Comparison of ENCODE assay signal across 9 cellular contexts in the genomic region with DNA sequence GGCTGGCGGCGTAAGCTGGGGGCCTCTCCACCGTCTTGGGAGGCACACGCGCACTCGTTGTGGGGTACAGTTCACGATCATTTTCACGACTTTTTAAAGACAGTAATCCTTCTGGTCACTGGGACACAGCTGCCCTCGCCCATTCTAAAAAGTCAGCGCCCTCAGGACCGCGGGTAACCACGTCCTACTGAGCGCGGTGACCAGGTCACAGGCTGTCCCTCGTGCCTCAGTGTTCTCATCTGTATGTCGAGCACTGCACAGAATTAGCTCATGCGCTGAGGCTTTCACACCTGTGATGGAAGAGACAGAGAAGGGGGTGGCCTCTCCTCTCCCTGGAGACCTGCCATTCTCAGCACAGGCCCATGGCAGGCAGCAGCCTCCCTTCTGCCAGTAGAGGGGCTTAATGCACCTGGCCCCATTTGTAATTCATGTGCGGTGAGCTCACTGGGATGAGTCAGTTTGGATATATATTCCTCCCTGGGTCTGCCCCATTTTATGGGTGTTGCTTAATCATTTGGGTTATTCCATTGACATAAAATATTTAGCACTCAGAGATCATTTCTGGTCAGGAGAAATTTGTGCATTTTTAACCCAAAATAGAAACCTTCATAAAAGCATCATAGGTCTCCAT. TPM values are rescaled to one million over a fixed set of nuclear protein-coding genes. Genes with fewer than 3 reads are reported as not detected.
DNase-seq lines count a peak whose midpoint lies in the region; ATAC-seq, FAIRE-seq and TF ChIP-seq lines count a peak whose summit lies in the region.
"Not testable (repeated sequence)": the region's sequence is repeated elsewhere in the genome, so short reads cannot be mapped to it uniquely, and the experiment has no call there.
"Had no signal": no experiment of that assay in that cellular context is flagged by ENCODE, and none has a peak within 500 bp of the region (broad histone marks: within the 10 kb centered on the region; RNA-seq: fewer than 3 reads in every experiment).

No MANE protein-coding gene starts in this region.

- intact Hi-C loops in K562 (cut with micrococcal nuclease), result not testable (repeated sequence)

- peak overlapping the region; percentile 80 to 90 for H3K9ac ChIP-seq in K562 (ENCODE audit: insufficient read depth in 1 of 2, low read depth in 2 of 2, low read length in 2 of 2)
- not testable (repeated sequence) for H3K9ac ChIP-seq in muscle layer of colon (ENCODE audit: low read length)

- not testable (repeated sequence) for FAIRE-seq in K562 (lab: Jason Lieb, UNC)

- ATAC-seq in K562, foreskin keratinocyte: not testable (repeated sequence)

- not testable (repeated sequence) for H4K20me1 ChIP-seq in K562 (replicated peaks; ENCODE audit: control insufficient read depth, insufficient read depth, low read length)

- under 1% methylated on average over 17 of the region's 19 CpGs for WGBS in K562 (ENCODE audit: insufficient coverage, low coverage, missing lambda C conversion rate)

- not testable (repeated sequence) for TF ChIP-seq CTCF in BE2C (IDR thresholded peaks at IDR 0.05; ENCODE audit: low read depth, low read length); K562 (IDR thresholded peaks at IDR 0.05 in 2 of 3, conservative IDR thresholded peaks at IDR 0.05 in 1 of 3; ENCODE audit: insufficient read depth in 2 of 3, low read depth in 1 of 3, low read length in 3 of 3); foreskin keratinocyte (conservative IDR thresholded peaks at IDR 0.05)

- H3K9me1 ChIP-seq in K562 (ENCODE audit: control insufficient read depth, insufficient read depth, low read length), result not testable (repeated sequence)

- H3K27me3 ChIP-seq in BE2C; K562 (ENCODE audit: control insufficient read depth in 2 of 2, insufficient read depth in 2 of 2, low read length in 2 of 2); foreskin keratinocyte; muscle layer of colon (ENCODE audit: control insufficient read depth in 1 of 2, insufficient read depth in 2 of 2, low read length in 2 of 2): not testable (repeated sequence)

- peak overlapping the region; percentile 74; the same call in 1 of the 2 replicates for H2AFZ ChIP-seq in K562 (ENCODE audit: low read depth, low read length)

- not testable (repeated sequence) for TF ChIP-seq POLR2A in K562 (conservative IDR thresholded peaks at IDR 0.05)

- H3K4me1 ChIP-seq in BE2C; K562 (replicated peaks in 1 of 2; ENCODE audit: control insufficient read depth in 2 of 2, insufficient read depth in 2 of 2, low read length in 2 of 2); foreskin keratinocyte; muscle layer of colon (ENCODE audit: insufficient read depth, low read length): not testable (repeated sequence)

- not testable (repeated sequence) for H3K36me3 ChIP-seq in BE2C; K562 (ENCODE audit: control insufficient read depth, insufficient read depth, low read length); muscle layer of colon (ENCODE audit: insufficient read depth, low read length)

- H3K4me3 ChIP-seq in BE2C (ENCODE audit: low read depth, low read length) (peak overlapping the region; percentile 78), K562 (peak overlapping the region; percentile 55), muscle layer of colon (ENCODE audit: low read depth in 1 of 2, low read length in 2 of 2) (peak overlapping the region; percentile 45 to 70)

- H3K9me3 ChIP-seq in BE2C; K562 (replicated peaks; ENCODE audit: control insufficient read depth, insufficient read depth, low read depth, low read length); muscle layer of colon (ENCODE audit: low read length): not testable (repeated sequence)

- in situ Hi-C loops in K562 (cut with MboI), result not testable (repeated sequence)

- DNase-seq in BE2C, result peak; percentile 66
- DNase-seq in HS-5 (ENCODE audit: low read depth), result peak; percentile 40
- DNase-seq in NOMO-1 treated with DMSO at 0.1 percent for 48 hours (lab: John Stamatoyannopoulos, UW; ENCODE audit: unreplicated experiment), result peak; percentile 8
- peak; percentile 20 to 25 for DNase-seq in activated CD4-positive, alpha-beta T cell treated with anti-CD3 and anti-CD28 coated beads for 4 hours
- DNase-seq in K562 (ENCODE audit: extremely low read depth in 1 of 4, low spot score in 3 of 4), result not testable (repeated sequence)
- DNase-seq in foreskin keratinocyte, result peak; percentile 43 to 72
- DNase-seq in stimulated activated CD4-positive, alpha-beta T cell treated with anti-CD3 and anti-CD28 coated beads, TNF-alpha, amount 100 ng/mL, for 24 hours (ENCODE audit: low read depth in 3 of 3), result peak in 2 of 3 experiments; percentile 5 to 6

- peak overlapping the region; percentile 72 for H3K4me2 ChIP-seq in K562 (ENCODE audit: insufficient read depth, low read length)

- POLR2A ChIA-PET in K562 (lab: Yijun Ruan, JAX), result not testable (repeated sequence)

- not testable (repeated sequence) for TF ChIP-seq RAD21 in K562 (CRISPR knock-in tag; conservative IDR thresholded peaks at IDR 0.05 in 1 of 2, IDR thresholded peaks at IDR 0.05 in 1 of 2)

- CTCF ChIA-PET in K562 (lab: Yijun Ruan, JAX; ENCODE audit: low intra/inter-chr PET ratio), result not testable (repeated sequence)

- TF ChIP-seq EP300 in K562 (IDR thresholded peaks at IDR 0.05; ENCODE audit: low read length), result not testable (repeated sequence)

- H3K79me2 ChIP-seq in K562 (ENCODE audit: control insufficient read depth, insufficient read depth, low read length), result not testable (repeated sequence)

- H3K27ac ChIP-seq in K562 (ENCODE audit: extremely low read depth, low read depth, low read length) (peak overlapping the region; percentile 85), foreskin keratinocyte (peak overlapping the region; percentile 84), muscle layer of colon (ENCODE audit: low read depth, low read length) (peak overlapping the region; percentile 41)

- TSS peak; percentile 77 for BruUV-seq in K562 (replicated peaks; lab: Mats Ljungman, UMichigan)

TF ChIP-seq in K562, 482 proteins besides CTCF, POLR2A, EP300 and RAD21 (continues in another document):
- TF ChIP-seq, protein P1, sequence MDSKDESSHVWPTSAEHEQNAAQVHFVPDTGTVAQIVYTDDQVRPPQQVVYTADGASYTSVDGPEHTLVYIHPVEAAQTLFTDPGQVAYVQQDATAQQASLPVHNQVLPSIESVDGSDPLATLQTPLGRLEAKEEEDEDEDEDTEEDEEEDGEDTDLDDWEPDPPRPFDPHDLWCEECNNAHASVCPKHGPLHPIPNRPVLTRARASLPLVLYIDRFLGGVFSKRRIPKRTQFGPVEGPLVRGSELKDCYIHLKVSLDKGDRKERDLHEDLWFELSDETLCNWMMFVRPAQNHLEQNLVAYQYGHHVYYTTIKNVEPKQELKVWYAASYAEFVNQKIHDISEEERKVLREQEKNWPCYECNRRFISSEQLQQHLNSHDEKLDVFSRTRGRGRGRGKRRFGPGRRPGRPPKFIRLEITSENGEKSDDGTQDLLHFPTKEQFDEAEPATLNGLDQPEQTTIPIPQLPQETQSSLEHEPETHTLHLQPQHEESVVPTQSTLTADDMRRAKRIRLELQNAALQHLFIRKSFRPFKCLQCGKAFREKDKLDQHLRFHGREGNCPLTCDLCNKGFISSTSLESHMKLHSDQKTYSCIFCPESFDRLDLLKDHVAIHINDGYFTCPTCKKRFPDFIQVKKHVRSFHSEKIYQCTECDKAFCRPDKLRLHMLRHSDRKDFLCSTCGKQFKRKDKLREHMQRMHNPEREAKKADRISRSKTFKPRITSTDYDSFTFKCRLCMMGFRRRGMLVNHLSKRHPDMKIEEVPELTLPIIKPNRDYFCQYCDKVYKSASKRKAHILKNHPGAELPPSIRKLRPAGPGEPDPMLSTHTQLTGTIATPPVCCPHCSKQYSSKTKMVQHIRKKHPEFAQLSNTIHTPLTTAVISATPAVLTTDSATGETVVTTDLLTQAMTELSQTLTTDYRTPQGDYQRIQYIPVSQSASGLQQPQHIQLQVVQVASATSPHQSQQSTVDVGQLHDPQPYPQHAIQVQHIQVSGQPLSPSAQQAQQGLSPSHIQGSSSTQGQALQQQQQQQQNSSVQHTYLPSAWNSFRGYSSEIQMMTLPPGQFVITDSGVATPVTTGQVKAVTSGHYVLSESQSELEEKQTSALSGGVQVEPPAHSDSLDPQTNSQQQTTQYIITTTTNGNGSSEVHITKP (IDR thresholded peaks at IDR 0.05; ENCODE audit: partially characterized antibody), result peak; percentile 82
- TF ChIP-seq CEBPG (CRISPR knock-in tag; IDR thresholded peaks at IDR 0.05), result 0 out of 2 replicates have a peak, but pooled peaks have one; percentile 26
- peak in 1 of 2 experiments; percentile 55; a peak in 1 of 4 replicates for TF ChIP-seq CEBPG (tag; conservative IDR thresholded peaks at IDR 0.05 in 1 of 2, IDR thresholded peaks at IDR 0.05 in 1 of 2)
- TF ChIP-seq YY1 (IDR thresholded peaks at IDR 0.05; ENCODE audit: borderline replicate concordance in 1 of 3, control insufficient read depth in 1 of 3, extremely low read depth in 1 of 3, insufficient read depth in 3 of 3, insufficient read length in 1 of 3, insufficient replicate concordance in 2 of 3, low read depth in 1 of 3, low read length in 2 of 3), result peak in 1 of 3 experiments; percentile 12

RNA-seq across cellular contexts. Expression of gene DEFB108B, which starts 45.1 kb away (rescaled TPM):
- polyA plus RNA-seq in BE2C (2012; ENCODE audit: insufficient read depth, insufficient read length, low read depth), result not detected
- not detected in 2 replicates for total RNA-seq in K562 (2011; cell fraction: chromatin; rRNA removed; ENCODE audit: low replicate concordance)
- not detected in 2 replicates for total RNA-seq in K562 (2011; cell fraction: nucleolus; rRNA removed)
- not detected in 2 replicates for total RNA-seq in K562 (2011; cell fraction: nucleoplasm; rRNA removed)
- total RNA-seq in K562 (2014; rRNA removed) (not detected in 2 replicates), K562 (2014; rRNA removed; fragmentation: Illumina TruSeq; extraction: Trizol) (not detected in 2 replicates), K562 (2015; rRNA removed; fragmentation: Illumina TruSeq; extraction: Trizol) (not detected in 2 replicates), K562 (2021) (not detected in 2 replicates), foreskin keratinocyte (not detected in 2 replicates)
- polyA plus RNA-seq in K562 (2011; rRNA removed) (not detected in 2 replicates), K562 (2014; fragmentation: Illumina TruSeq; extraction: Trizol) (not detected in 2 replicates), K562 (2014; fragmentation: Nextera tagmentation; extraction: Ambion mirVana) (not detected), K562 (2014; rRNA removed) (not detected in 2 replicates), foreskin keratinocyte (not detected in 2 replicates)
- polyA plus RNA-seq in K562 (2011; cell fraction: cytosol; rRNA removed), result not detected in 2 replicates
- polyA plus RNA-seq in K562 (2011; cell fraction: nucleus; rRNA removed), result not detected in 2 replicates
- not detected in 2 replicates for polyA plus RNA-seq in K562 (2012)
- not detected in 2 replicates for polyA minus RNA-seq in K562 (2011; rRNA and poly(A)+ RNA removed)
- polyA minus RNA-seq in K562 (2011; cell fraction: cytosol; rRNA and poly(A)+ RNA removed), result not detected in 2 replicates
- polyA minus RNA-seq in K562 (2011; cell fraction: nucleus; rRNA and poly(A)+ RNA removed), result not detected in 2 replicates
- total RNA-seq: NCI-H460 had no signal
